27 cellular contexts compared by ENCODE assay signal in genomic region chr19:4413588-4413987, GRCh38.
"Had no signal": no experiment of that assay in that cellular context is flagged by ENCODE, and none has a peak within 500 bp of the region (broad histone marks: within the 10 kb centered on the region; RNA-seq: fewer than 3 reads in every experiment).

No MANE protein-coding gene starts in this region.

- H3K27me3 ChIP-seq: adrenal gland, breast epithelium, Peyer's patch had no signal

- H3K27me3 Mint-ChIP-seq: activated CD4-positive, alpha-beta memory T cell treated with anti-CD3 and anti-CD28 coated beads for 36 hours; activated CD4-positive, alpha-beta T cell treated with anti-CD3 and anti-CD28 coated beads, Interleukin-2, amount 10 ng/mL, durations not matched to agents 24 days and 14 days; activated naive CD8-positive, alpha-beta T cell treated with anti-CD3 and anti-CD28 coated beads, Interleukin-2, amount 10 ng/mL, durations not matched to agents 7 days and 5 days; activated T-helper 17 cell treated with anti-CD3 and anti-CD28 coated beads, Interleukin-2, amount 50 U/mL, for 72 hours; T-cell had no signal

- DNase-seq: activated CD4-positive, alpha-beta memory T cell treated with anti-CD3 and anti-CD28 coated beads for 36 hours; activated CD4-positive, alpha-beta T cell treated with anti-CD3 and anti-CD28 coated beads, Interleukin-2, amount 10 ng/mL, durations not matched to agents 24 days and 14 days; activated CD4-positive, CD25-positive, alpha-beta regulatory T cell treated with anti-CD3 and anti-CD28 coated beads, Interleukin-2, amount 50 U/mL, for 72 hours; activated CD8-positive, alpha-beta memory T cell treated with anti-CD3 and anti-CD28 coated beads for 24 hours; activated gamma-delta T cell; activated naive CD4-positive, alpha-beta T cell treated with anti-CD3 and anti-CD28 coated beads, Interleukin-2, amount 50 U/mL, for 16 hours; activated naive CD8-positive, alpha-beta T cell treated with anti-CD3 and anti-CD28 coated beads, Interleukin-2, amount 10 ng/mL, durations not matched to agents 7 days and 5 days; activated T-cell treated with anti-CD3 and anti-CD28 coated beads, Interleukin-2, amount 50 U/mL, for 48 hours; anterior cingulate cortex; central memory CD4-positive, alpha-beta T cell; Karpas-422; MM.1S; NCI-H1105; NCI-H1436; NCI-H1694 treated with DMSO at 0.1 percent for 48 hours; NCI-H2029 treated with DMSO at 0.1 percent for 48 hours; NCI-H510A treated with DMSO at 0.1 percent for 48 hours; NCI-H69; NK-92 treated with Interleukin-12 subunit alpha and Interleukin-12 subunit beta, amount 100 ng/mL, for 24 hours; Peyer's patch; SHP77 treated with DMSO at 0.1 percent for 48 hours; T-cell; T-helper 2 cell; T1000 had no signal

- H3K4me3 Mint-ChIP-seq: activated CD4-positive, alpha-beta memory T cell treated with anti-CD3 and anti-CD28 coated beads for 36 hours; activated CD4-positive, alpha-beta T cell treated with anti-CD3 and anti-CD28 coated beads, Interleukin-2, amount 10 ng/mL, durations not matched to agents 24 days and 14 days; activated naive CD8-positive, alpha-beta T cell treated with anti-CD3 and anti-CD28 coated beads, Interleukin-2, amount 10 ng/mL, durations not matched to agents 7 days and 5 days; activated T-helper 17 cell treated with anti-CD3 and anti-CD28 coated beads, Interleukin-2, amount 50 U/mL, for 72 hours; T-cell had no signal

- H3K9me3 Mint-ChIP-seq: activated CD4-positive, alpha-beta memory T cell treated with anti-CD3 and anti-CD28 coated beads for 36 hours; activated CD4-positive, alpha-beta T cell treated with anti-CD3 and anti-CD28 coated beads, Interleukin-2, amount 10 ng/mL, durations not matched to agents 24 days and 14 days; activated naive CD8-positive, alpha-beta T cell treated with anti-CD3 and anti-CD28 coated beads, Interleukin-2, amount 10 ng/mL, durations not matched to agents 7 days and 5 days; activated T-helper 17 cell treated with anti-CD3 and anti-CD28 coated beads, Interleukin-2, amount 50 U/mL, for 72 hours; T-cell had no signal

- H3K36me3 ChIP-seq: adrenal gland, breast epithelium had no signal

- H3K4me1 Mint-ChIP-seq: activated T-helper 17 cell treated with anti-CD3 and anti-CD28 coated beads, Interleukin-2, amount 50 U/mL, for 72 hours; T-cell had no signal

- H3K9me3 ChIP-seq: adrenal gland, breast epithelium, Peyer's patch had no signal

- H3K27ac Mint-ChIP-seq: activated CD4-positive, alpha-beta memory T cell treated with anti-CD3 and anti-CD28 coated beads for 36 hours; activated CD4-positive, alpha-beta T cell treated with anti-CD3 and anti-CD28 coated beads, Interleukin-2, amount 10 ng/mL, durations not matched to agents 24 days and 14 days; activated naive CD8-positive, alpha-beta T cell treated with anti-CD3 and anti-CD28 coated beads, Interleukin-2, amount 10 ng/mL, durations not matched to agents 7 days and 5 days; activated T-helper 17 cell treated with anti-CD3 and anti-CD28 coated beads, Interleukin-2, amount 50 U/mL, for 72 hours; T-cell had no signal

- H3K4me3 ChIP-seq: adrenal gland, breast epithelium, Peyer's patch had no signal

- H3K4me1 ChIP-seq: breast epithelium, Peyer's patch had no signal

- H3K27ac ChIP-seq: breast epithelium, Peyer's patch had no signal
